Comparison of ENCODE assay signal across 2 cellular contexts in genomic region chr14:51472881-51473280, GRCh38.
A peak's percentile ranks its signal among the peaks of the same experiment; 100 is the strongest.
TF ChIP-seq lines count a peak whose summit lies in the region.

No MANE protein-coding gene starts in this region.

TF ChIP-seq in IMR-90, 13 proteins besides CTCF, POLR2A, EP300 and RAD21 (continued from another document):
- no peak for TF ChIP-seq MXI1 (IDR thresholded peaks at IDR 0.05; ENCODE audit: borderline replicate concordance, low read depth, low read length)
- no peak for TF ChIP-seq MAZ (IDR thresholded peaks at IDR 0.05; ENCODE audit: borderline replicate concordance, low read depth, low read length)
- no peak for TF ChIP-seq USF2 (IDR thresholded peaks at IDR 0.05; ENCODE audit: low read depth, low read length)
- no peak for TF ChIP-seq RFX5 (IDR thresholded peaks at IDR 0.05; ENCODE audit: low read depth, low read length)
- no peak for TF ChIP-seq SMC3 (IDR thresholded peaks at IDR 0.05; ENCODE audit: low read depth, low read length)
- no peak for TF ChIP-seq MAFK (IDR thresholded peaks at IDR 0.05; ENCODE audit: low read depth, low read length)
- no peak for TF ChIP-seq NFE2L2 (IDR thresholded peaks at IDR 0.05; ENCODE audit: low read depth, low read length)

TF ChIP-seq in SK-N-SH, 30 proteins besides CTCF, POLR2A, EP300 and RAD21 (continued from another document):
- TF ChIP-seq, protein P1, sequence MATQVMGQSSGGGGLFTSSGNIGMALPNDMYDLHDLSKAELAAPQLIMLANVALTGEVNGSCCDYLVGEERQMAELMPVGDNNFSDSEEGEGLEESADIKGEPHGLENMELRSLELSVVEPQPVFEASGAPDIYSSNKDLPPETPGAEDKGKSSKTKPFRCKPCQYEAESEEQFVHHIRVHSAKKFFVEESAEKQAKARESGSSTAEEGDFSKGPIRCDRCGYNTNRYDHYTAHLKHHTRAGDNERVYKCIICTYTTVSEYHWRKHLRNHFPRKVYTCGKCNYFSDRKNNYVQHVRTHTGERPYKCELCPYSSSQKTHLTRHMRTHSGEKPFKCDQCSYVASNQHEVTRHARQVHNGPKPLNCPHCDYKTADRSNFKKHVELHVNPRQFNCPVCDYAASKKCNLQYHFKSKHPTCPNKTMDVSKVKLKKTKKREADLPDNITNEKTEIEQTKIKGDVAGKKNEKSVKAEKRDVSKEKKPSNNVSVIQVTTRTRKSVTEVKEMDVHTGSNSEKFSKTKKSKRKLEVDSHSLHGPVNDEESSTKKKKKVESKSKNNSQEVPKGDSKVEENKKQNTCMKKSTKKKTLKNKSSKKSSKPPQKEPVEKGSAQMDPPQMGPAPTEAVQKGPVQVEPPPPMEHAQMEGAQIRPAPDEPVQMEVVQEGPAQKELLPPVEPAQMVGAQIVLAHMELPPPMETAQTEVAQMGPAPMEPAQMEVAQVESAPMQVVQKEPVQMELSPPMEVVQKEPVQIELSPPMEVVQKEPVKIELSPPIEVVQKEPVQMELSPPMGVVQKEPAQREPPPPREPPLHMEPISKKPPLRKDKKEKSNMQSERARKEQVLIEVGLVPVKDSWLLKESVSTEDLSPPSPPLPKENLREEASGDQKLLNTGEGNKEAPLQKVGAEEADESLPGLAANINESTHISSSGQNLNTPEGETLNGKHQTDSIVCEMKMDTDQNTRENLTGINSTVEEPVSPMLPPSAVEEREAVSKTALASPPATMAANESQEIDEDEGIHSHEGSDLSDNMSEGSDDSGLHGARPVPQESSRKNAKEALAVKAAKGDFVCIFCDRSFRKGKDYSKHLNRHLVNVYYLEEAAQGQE (IDR thresholded peaks at IDR 0.05; ENCODE audit: low read depth, low read length), result no peak
- TF ChIP-seq GABPA (IDR thresholded peaks at IDR 0.05; ENCODE audit: low read depth), result no peak
- TF ChIP-seq ELF1 (IDR thresholded peaks at IDR 0.05), result no peak
- no peak for TF ChIP-seq YY1 (IDR thresholded peaks at IDR 0.05; ENCODE audit: low read depth)
- peak; percentile 72 for TF ChIP-seq PBX3 (IDR thresholded peaks at IDR 0.05)
- TF ChIP-seq POLR2AphosphoS5 (IDR thresholded peaks at IDR 0.05; ENCODE audit: low read depth, low read length), result 0 out of 2 replicates have a peak, but pooled peaks have one; percentile 16
- no peak for TF ChIP-seq NRF1 (IDR thresholded peaks at IDR 0.05; ENCODE audit: low read depth, low read length)
- TF ChIP-seq RFX5 (IDR thresholded peaks at IDR 0.05; ENCODE audit: low read length), result no peak
- no peak for TF ChIP-seq ZBTB33 (IDR thresholded peaks at IDR 0.05; ENCODE audit: borderline replicate concordance, low read depth)
- no peak for TF ChIP-seq USF2 (IDR thresholded peaks at IDR 0.05; ENCODE audit: borderline replicate concordance, low read depth, low read length)
- TF ChIP-seq TEAD4 (IDR thresholded peaks at IDR 0.05; ENCODE audit: borderline replicate concordance, insufficient read depth), result 0 out of 2 replicates have a peak, but pooled peaks have one; percentile 13
- TF ChIP-seq, protein P2, sequence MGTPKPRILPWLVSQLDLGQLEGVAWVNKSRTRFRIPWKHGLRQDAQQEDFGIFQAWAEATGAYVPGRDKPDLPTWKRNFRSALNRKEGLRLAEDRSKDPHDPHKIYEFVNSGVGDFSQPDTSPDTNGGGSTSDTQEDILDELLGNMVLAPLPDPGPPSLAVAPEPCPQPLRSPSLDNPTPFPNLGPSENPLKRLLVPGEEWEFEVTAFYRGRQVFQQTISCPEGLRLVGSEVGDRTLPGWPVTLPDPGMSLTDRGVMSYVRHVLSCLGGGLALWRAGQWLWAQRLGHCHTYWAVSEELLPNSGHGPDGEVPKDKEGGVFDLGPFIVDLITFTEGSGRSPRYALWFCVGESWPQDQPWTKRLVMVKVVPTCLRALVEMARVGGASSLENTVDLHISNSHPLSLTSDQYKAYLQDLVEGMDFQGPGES (IDR thresholded peaks at IDR 0.05; ENCODE audit: low read depth, low read length), result no peak
- TF ChIP-seq TAF1 (IDR thresholded peaks at IDR 0.05; ENCODE audit: borderline replicate concordance, low read depth, low read length), result no peak
- TF ChIP-seq JUND (IDR thresholded peaks at IDR 0.05), result no peak
- TF ChIP-seq GATA2 (CRISPR knock-in tag; IDR thresholded peaks at IDR 0.05), result no peak; the same call in none of the 2 replicates
- TF ChIP-seq NFIC (IDR thresholded peaks at IDR 0.05; ENCODE audit: borderline replicate concordance), result peak; percentile 74
- TF ChIP-seq MEF2A (IDR thresholded peaks at IDR 0.05; ENCODE audit: borderline replicate concordance, low read depth), result no peak
- peak; percentile 52 for TF ChIP-seq CHD2 (IDR thresholded peaks at IDR 0.05; ENCODE audit: low read length, partially characterized antibody)
- no peak for TF ChIP-seq SIN3A (IDR thresholded peaks at IDR 0.05; ENCODE audit: borderline replicate concordance, low read depth, low read length)
- TF ChIP-seq, protein P3, sequence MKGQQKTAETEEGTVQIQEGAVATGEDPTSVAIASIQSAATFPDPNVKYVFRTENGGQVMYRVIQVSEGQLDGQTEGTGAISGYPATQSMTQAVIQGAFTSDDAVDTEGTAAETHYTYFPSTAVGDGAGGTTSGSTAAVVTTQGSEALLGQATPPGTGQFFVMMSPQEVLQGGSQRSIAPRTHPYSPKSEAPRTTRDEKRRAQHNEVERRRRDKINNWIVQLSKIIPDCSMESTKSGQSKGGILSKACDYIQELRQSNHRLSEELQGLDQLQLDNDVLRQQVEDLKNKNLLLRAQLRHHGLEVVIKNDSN (IDR thresholded peaks at IDR 0.05; ENCODE audit: borderline replicate concordance, low read depth), result no peak
